Comparison of ENCODE assay signal across 23 cellular contexts in the genomic region with DNA sequence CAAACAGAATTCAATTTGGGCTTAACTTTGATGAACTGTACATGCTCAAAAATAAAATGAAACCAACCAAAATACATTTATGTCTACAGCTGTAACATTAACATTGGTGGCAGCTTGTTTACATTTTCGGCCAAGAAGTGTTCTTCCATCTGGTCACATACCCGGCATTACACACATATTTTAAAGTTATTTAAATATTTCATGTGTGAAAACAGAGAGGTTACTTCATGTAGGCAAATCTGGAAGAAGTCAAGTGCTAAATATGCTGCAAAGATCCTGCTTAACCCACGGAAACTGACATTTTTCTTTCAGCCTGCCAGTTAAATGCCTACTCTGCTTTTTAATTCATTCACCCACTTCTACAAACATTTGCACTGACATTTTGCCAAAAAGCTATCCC.
A peak's percentile ranks its signal among the peaks of the same experiment; 100 is the strongest.
DNase-seq lines count a peak whose midpoint lies in the region; ATAC-seq, FAIRE-seq and TF ChIP-seq lines count a peak whose summit lies in the region.
"Had no signal": no experiment of that assay in that cellular context is flagged by ENCODE, and none has a peak within 500 bp of the region (broad histone marks: within the 10 kb centered on the region; RNA-seq: fewer than 3 reads in every experiment).

No MANE protein-coding gene starts in this region.

- peak overlapping the region; percentile 11; the same call in 2 of the 3 replicates for H3K4me2 ChIP-seq in A549

- H3K4me1 ChIP-seq in A549: peaks cover 51% of the 10 kb centered on the region

- H3K9me3 Mint-ChIP-seq in activated T-helper 17 cell treated with anti-CD3 and anti-CD28 coated beads, Interleukin-2, amount 50 U/mL, for 72 hours: no peaks in the 10 kb centered on the region
- H3K9me3 Mint-ChIP-seq: CD8-positive, alpha-beta T cell; neural crest cell; stimulated activated naive CD8-positive, alpha-beta T cell treated with anti-CD3 and anti-CD28 coated beads, Interleukin-15, amount 100 ng/mL, for 72 hours had no signal

- H3K4me3 Mint-ChIP-seq in activated T-helper 17 cell treated with anti-CD3 and anti-CD28 coated beads, Interleukin-2, amount 50 U/mL, for 72 hours: peak overlapping the region; percentile 33
- H3K4me3 Mint-ChIP-seq: activated naive CD8-positive, alpha-beta T cell; CD8-positive, alpha-beta T cell; neural crest cell had no signal

- TF ChIP-seq POLR2A in A549 (IDR thresholded peaks at IDR 0.05; ENCODE audit: low read length): no peak

- DNase-seq in A549 (ENCODE audit: low read depth in 1 of 2, low spot score in 1 of 2): no peak
- peak; percentile 21 for DNase-seq in GM13977 (ENCODE audit: low spot score)
- peak; percentile 48 for DNase-seq in fibroblast of the aortic adventitia (ENCODE audit: low read depth)
- DNase-seq in stimulated activated CD8-positive, alpha-beta memory T cell treated with anti-CD3 and anti-CD28 coated beads, Interleukin-4, amount 100 ng/mL, for 48 hours: no peak
- DNase-seq: activated CD4-positive, alpha-beta T cell treated with anti-CD3 and anti-CD28 coated beads, Interleukin-2, amount 50 U/mL, for 4 hours; activated T-cell treated with anti-CD3 and anti-CD28 coated beads, Interleukin-2, amount 50 U/mL, for 1 hour; CD8-positive, alpha-beta T cell; effector CD4-positive, alpha-beta T cell; GOT3; hypothalamus; mesendoderm; NCI-H2171 treated with DMSO at 0.1 percent for 48 hours; NCI-H82; stimulated activated CD4-positive, alpha-beta T cell treated with anti-CD3 and anti-CD28 coated beads, Interleukin-15, amount 100 ng/mL, for 24 hours; stimulated activated naive CD8-positive, alpha-beta T cell treated with anti-CD3 and anti-CD28 coated beads, Interleukin-15, amount 100 ng/mL, for 72 hours; upper lobe of left lung had no signal

- 64% methylated on average over 3 of the region's 3 CpGs for WGBS in A549 (ENCODE audit: missing lambda C conversion rate)

- CTCF ChIA-PET in A549 (lab: Yijun Ruan, JAX): no interaction called here

- no peak for TF ChIP-seq EP300 in A549 (IDR thresholded peaks at IDR 0.05)

- H3K27me3 Mint-ChIP-seq in activated T-helper 17 cell treated with anti-CD3 and anti-CD28 coated beads, Interleukin-2, amount 50 U/mL, for 72 hours: peaks cover 3% of the 10 kb centered on the region
- H3K27me3 Mint-ChIP-seq: activated naive CD8-positive, alpha-beta T cell had no signal

- POLR2A ChIA-PET in A549 (lab: Yijun Ruan, JAX): no interaction called here

- in situ Hi-C loops in GM13977 (cut with MboI; ENCODE audit: low pct_unique_long_range_greater_than_20kb, low sequenced_read_pairs, unreplicated experiment): no loop called here

- H3K9me3 ChIP-seq in A549: no peaks in the 10 kb centered on the region
- H3K9me3 ChIP-seq: upper lobe of left lung had no signal

- H3K27ac ChIP-seq in A549: no peak overlapping the region
- H3K27ac ChIP-seq: upper lobe of left lung had no signal

- H3K4me1 Mint-ChIP-seq in activated T-helper 17 cell treated with anti-CD3 and anti-CD28 coated beads, Interleukin-2, amount 50 U/mL, for 72 hours: peaks cover 33% of the 10 kb centered on the region

- no peak for ATAC-seq in A549
- ATAC-seq in activated T-helper 17 cell treated with anti-CD3 and anti-CD28 coated beads, Interleukin-2, amount 50 U/mL, for 72 hours (replicated peaks): no peak
- no peak for ATAC-seq in GM18858 (IDR thresholded peaks at IDR 0.05; ENCODE audit: unreplicated experiment)
- ATAC-seq in GM21381 (IDR thresholded peaks at IDR 0.05; ENCODE audit: unreplicated experiment): no peak
- ATAC-seq in HG02938 (IDR thresholded peaks at IDR 0.05; ENCODE audit: unreplicated experiment): no peak
- ATAC-seq: CD8-positive, alpha-beta T cell; stimulated activated naive CD8-positive, alpha-beta T cell treated with anti-CD3 and anti-CD28 coated beads, Interleukin-15, amount 100 ng/mL, for 72 hours had no signal

- TF ChIP-seq CTCF in A549 (IDR thresholded peaks at IDR 0.05) (no peak), GM13977 (IDR thresholded peaks at IDR 0.05; ENCODE audit: extremely low read depth, insufficient read depth, missing control alignments) (no peak), fibroblast of the aortic adventitia (IDR thresholded peaks at IDR 0.05; ENCODE audit: insufficient read depth, low read length) (no peak)

- H3K36me3 Mint-ChIP-seq in activated T-helper 17 cell treated with anti-CD3 and anti-CD28 coated beads, Interleukin-2, amount 50 U/mL, for 72 hours (ENCODE audit: low read depth): peaks cover 4% of the 10 kb centered on the region
- H3K36me3 Mint-ChIP-seq: activated naive CD8-positive, alpha-beta T cell; CD8-positive, alpha-beta T cell had no signal

- no peak overlapping the region for H3K4me3 ChIP-seq in A549
- H3K4me3 ChIP-seq in fibroblast of the aortic adventitia (ENCODE audit: low read depth, low read length): no peak overlapping the region
- H3K4me3 ChIP-seq: upper lobe of left lung had no signal

- no peak overlapping the region for H3K27ac Mint-ChIP-seq in activated T-helper 17 cell treated with anti-CD3 and anti-CD28 coated beads, Interleukin-2, amount 50 U/mL, for 72 hours
- H3K27ac Mint-ChIP-seq: activated naive CD8-positive, alpha-beta T cell; CD8-positive, alpha-beta T cell; stimulated activated naive CD8-positive, alpha-beta T cell treated with anti-CD3 and anti-CD28 coated beads, Interleukin-15, amount 100 ng/mL, for 72 hours had no signal

- no peak for TF ChIP-seq RAD21 in A549 (conservative IDR thresholded peaks at IDR 0.05 in 1 of 2, IDR thresholded peaks at IDR 0.05 in 1 of 2)

- FAIRE-seq in A549 (lab: Jason Lieb, UNC): no peak
- FAIRE-seq: G401.6 had no signal

TF ChIP-seq in A549, 52 proteins besides CTCF, POLR2A, EP300 and RAD21:
- no peak for TF ChIP-seq EHF (CRISPR knock-in tag; IDR thresholded peaks at IDR 0.05)
- no peak for TF ChIP-seq JUN (IDR thresholded peaks at IDR 0.05)
- no peak for TF ChIP-seq MAFK (IDR thresholded peaks at IDR 0.05; ENCODE audit: partially characterized antibody)
- no peak for TF ChIP-seq KDM5A (IDR thresholded peaks at IDR 0.05)
- TF ChIP-seq, protein P1, sequence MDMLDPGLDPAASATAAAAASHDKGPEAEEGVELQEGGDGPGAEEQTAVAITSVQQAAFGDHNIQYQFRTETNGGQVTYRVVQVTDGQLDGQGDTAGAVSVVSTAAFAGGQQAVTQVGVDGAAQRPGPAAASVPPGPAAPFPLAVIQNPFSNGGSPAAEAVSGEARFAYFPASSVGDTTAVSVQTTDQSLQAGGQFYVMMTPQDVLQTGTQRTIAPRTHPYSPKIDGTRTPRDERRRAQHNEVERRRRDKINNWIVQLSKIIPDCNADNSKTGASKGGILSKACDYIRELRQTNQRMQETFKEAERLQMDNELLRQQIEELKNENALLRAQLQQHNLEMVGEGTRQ (IDR thresholded peaks at IDR 0.05): no peak
TF ChIP-seq in A549: peak in this region for 0.

Comparison
In these comparisons a context has a peak if more than half of its experiments do, and no peak if none do; other contexts are left out.
1. DNase-seq: peak in GM13977 (single experiment) and fibroblast of the aortic adventitia (single experiment); none in A549 (0 of 2) and stimulated activated CD8-positive, alpha-beta memory T cell treated with anti-CD3 and anti-CD28 coated beads, Interleukin-4, amount 100 ng/mL, for 48 hours (single experiment).